In genomic region chr1:115671176-115672062, GRCh38 we compare ENCODE assay signal across 11 cellular contexts. TPM values are rescaled to one million over a fixed set of nuclear protein-coding genes. Genes with fewer than 3 reads are reported as not detected.
DNase-seq lines count a peak whose midpoint lies in the region; ATAC-seq and TF ChIP-seq lines count a peak whose summit lies in the region.
"Had no signal": no experiment of that assay in that cellular context is flagged by ENCODE, and none has a peak within 500 bp of the region (broad histone marks: within the 10 kb centered on the region; RNA-seq: fewer than 3 reads in every experiment).

No MANE protein-coding gene starts in this region.

- in situ Hi-C loops in Caki2 (cut with HindIII; ENCODE audit: low pct_unique_long_range_greater_than_20kb, low sequenced_read_pairs), result no loop called here

- H3K9ac ChIP-seq in colonic mucosa (ENCODE audit: low read depth in 2 of 2, low read length in 2 of 2), result no peak overlapping the region

- TF ChIP-seq POLR2A in NB4 (IDR thresholded peaks at IDR 0.05; ENCODE audit: extremely low read depth, insufficient read length), result no peak

- peak; percentile 30 for DNase-seq in Caki2 (ENCODE audit: low read depth)
- peak; percentile 33 for DNase-seq in NB4 (ENCODE audit: low read depth)
- peak; percentile 85 for DNase-seq in colonic mucosa
- DNase-seq in myocyte (ENCODE audit: low read depth), result peak; percentile 60
- no peak for DNase-seq in activated naive CD4-positive, alpha-beta T cell treated with anti-CD3 and anti-CD28 coated beads, Interleukin-2, amount 50 U/mL, for 16 hours
- DNase-seq in NCI-H774 (lab: John Stamatoyannopoulos, UW), result no peak
- DNase-seq: activated CD4-positive, alpha-beta T cell treated with anti-CD3 and anti-CD28 coated beads for 48 hours; CD8-positive, alpha-beta memory T cell had no signal

- H3K27me3 ChIP-seq in colonic mucosa, result no peaks in the 10 kb centered on the region
- H3K27me3 ChIP-seq: thyroid gland had no signal

- peak overlapping the region; percentile 34 for H3K27ac ChIP-seq in colonic mucosa

- peaks cover 13% of the 10 kb centered on the region for H3K4me1 ChIP-seq in colonic mucosa

- H3K4me3 ChIP-seq in NB4 (ENCODE audit: low read depth, low read length) (no peak overlapping the region), colonic mucosa (no peak overlapping the region)
- H3K4me3 ChIP-seq: thyroid gland had no signal

- H3K36me3 ChIP-seq in colonic mucosa, result no peaks in the 10 kb centered on the region
- H3K36me3 ChIP-seq: thyroid gland had no signal

- H3K9me3 ChIP-seq in colonic mucosa, result no peaks in the 10 kb centered on the region
- H3K9me3 ChIP-seq: thyroid gland had no signal

- intact Hi-C loops in colonic mucosa (cut with DNase I), result no loop called here

- ATAC-seq in GM21737 (IDR thresholded peaks at IDR 0.05; ENCODE audit: unreplicated experiment) (no peak), GM21515 (IDR thresholded peaks at IDR 0.05; ENCODE audit: unreplicated experiment) (no peak)

- TF ChIP-seq CTCF in NB4 (IDR thresholded peaks at IDR 0.05; ENCODE audit: low read depth, low read length), result no peak
- TF ChIP-seq CTCF in colonic mucosa (IDR thresholded peaks at IDR 0.05), result no peak

RNA-seq across cellular contexts. Expression of gene VANGL1, which starts 29.6 kb away (rescaled TPM):
- 1.6 and 3.6 TPM in 2 replicates for total RNA-seq in Caki2 (2014; rRNA removed; shearing (Covaris generic); ENCODE audit: low replicate concordance)
- total RNA-seq in colonic mucosa, result 10 to 100 TPM; 14.7 to 23.8 TPM
- 6.9 and 9.1 TPM in 2 replicates for total RNA-seq in myocyte
- 7.4 TPM for polyA plus RNA-seq in myocyte (2012)

Comparison
In these comparisons a context has a peak if more than half of its experiments do, and no peak if none do; other contexts are left out.
1. DNase-seq: peak in Caki2 (single experiment), NB4 (single experiment), colonic mucosa (single experiment) and myocyte (single experiment); none in activated naive CD4-positive, alpha-beta T cell treated with anti-CD3 and anti-CD28 coated beads, Interleukin-2, amount 50 U/mL, for 16 hours (single experiment) and NCI-H774 (single experiment).